8 cellular contexts compared by ENCODE assay signal in the genomic region with DNA sequence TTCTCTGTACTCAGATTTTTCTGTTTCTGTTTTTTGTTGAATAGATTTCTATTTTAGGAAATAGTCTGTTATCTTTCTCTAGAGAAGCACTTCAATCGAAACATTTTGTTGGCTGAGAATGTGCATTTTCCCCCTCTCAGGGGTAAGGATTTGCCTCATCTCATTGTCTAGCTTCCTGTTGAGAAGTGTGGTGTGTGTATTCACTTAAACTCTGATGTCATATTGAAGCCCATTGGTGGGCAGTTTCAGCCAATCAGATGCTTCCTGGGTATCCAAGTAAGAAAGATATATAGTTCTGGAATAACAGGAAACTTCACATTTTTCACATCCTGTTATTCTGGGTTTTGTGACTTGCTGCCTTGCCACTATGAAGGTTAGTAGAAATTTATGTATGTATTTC.
DNase-seq lines count a peak whose midpoint lies in the region; ATAC-seq and TF ChIP-seq lines count a peak whose summit lies in the region.

No MANE protein-coding gene starts in this region.

- H3K4me1 Mint-ChIP-seq in activated CD4-positive, alpha-beta memory T cell treated with anti-CD3 and anti-CD28 coated beads for 36 hours (ENCODE audit: low read depth): peaks cover 55% of the 10 kb centered on the region

- ATAC-seq in GM19463 (IDR thresholded peaks at IDR 0.05; ENCODE audit: unreplicated experiment): peak; percentile 65
- peak; percentile 70 for ATAC-seq in HG03460 (IDR thresholded peaks at IDR 0.05; ENCODE audit: unreplicated experiment)
- peak; percentile 72 to 76 for ATAC-seq in left cardiac atrium

- H3K27me3 Mint-ChIP-seq in activated CD4-positive, alpha-beta memory T cell treated with anti-CD3 and anti-CD28 coated beads for 36 hours: no peaks in the 10 kb centered on the region

- H3K27ac ChIP-seq in testis (peak overlapping the region in 1 of 2 donors; percentile 51), esophagus squamous epithelium (peak overlapping the region in 2 of 4 donors; percentile 48 to 70)

- DNase-seq in EL (peak; percentile 81), left cardiac atrium (no peak), testis (peak; percentile 61), esophagus squamous epithelium (lab: John Stamatoyannopoulos, UW) (no peak), NCI-H446 treated with DMSO at 0.1 percent for 48 hours (lab: John Stamatoyannopoulos, UW) (no peak)
- DNase-seq in activated CD4-positive, alpha-beta memory T cell treated with anti-CD3 and anti-CD28 coated beads for 36 hours: peak; percentile 30

- H3K9me3 ChIP-seq in testis: no peaks in the 10 kb centered on the region
- no peaks in the 10 kb centered on the region for H3K9me3 ChIP-seq in esophagus squamous epithelium

- H3K36me3 Mint-ChIP-seq in activated CD4-positive, alpha-beta memory T cell treated with anti-CD3 and anti-CD28 coated beads for 36 hours: peaks cover 16% of the 10 kb centered on the region

- peaks cover 3% of the 10 kb centered on the region for H3K9me3 Mint-ChIP-seq in activated CD4-positive, alpha-beta memory T cell treated with anti-CD3 and anti-CD28 coated beads for 36 hours

- WGBS in testis, 2 donors: 9 to 21% methylated on average over 1 of the region's 1 CpG
- 20 to 33% methylated on average over 1 of the region's 1 CpG for whole genome bisulfite sequencing in esophagus squamous epithelium, 2 donors

- TF ChIP-seq POLR2A in testis (IDR thresholded peaks at IDR 0.05): no peak
- TF ChIP-seq POLR2A in esophagus squamous epithelium (IDR thresholded peaks at IDR 0.05): no peak

- CTCF ChIA-PET in activated CD4-positive, alpha-beta memory T cell treated with anti-CD3 and anti-CD28 coated beads for 36 hours (lab: Charles Lee): interaction anchor here (0.6 to 1.6 kb wide), 4 partner anchors 9 to 135 kb away, joined by 3 to 7 read pairs (median 4); no protein-coding TSS in a partner anchor

- no peak overlapping the region for H3K4me3 Mint-ChIP-seq in activated CD4-positive, alpha-beta memory T cell treated with anti-CD3 and anti-CD28 coated beads for 36 hours

- no peak for TF ChIP-seq CTCF in testis (IDR thresholded peaks at IDR 0.05)
- TF ChIP-seq CTCF in esophagus squamous epithelium (IDR thresholded peaks at IDR 0.05): no peak

- POLR2A ChIA-PET in activated CD4-positive, alpha-beta memory T cell treated with anti-CD3 and anti-CD28 coated beads for 36 hours (lab: Charles Lee): interaction anchor here (1.0 kb wide), 1 partner anchor 49 kb away, joined by 3 read pairs; no protein-coding TSS in a partner anchor

- no peaks in the 10 kb centered on the region for H3K36me3 ChIP-seq in testis (ENCODE audit: low read depth, missing control alignments)
- peaks cover 0 to 18% (median 0%) of the 10 kb centered on the region in 3 donors for H3K36me3 ChIP-seq in esophagus squamous epithelium

- H3K27ac Mint-ChIP-seq in activated CD4-positive, alpha-beta memory T cell treated with anti-CD3 and anti-CD28 coated beads for 36 hours: peak overlapping the region; percentile 13

- H3K4me3 ChIP-seq in testis (no peak overlapping the region), esophagus squamous epithelium (peak overlapping the region in 2 of 4 donors; percentile 20 to 39)

- H3K4me1 ChIP-seq in testis: peaks cover 28% of the 10 kb centered on the region
- peaks cover 8 to 47% (median 21%) of the 10 kb centered on the region in 3 donors for H3K4me1 ChIP-seq in esophagus squamous epithelium

- intact Hi-C loops in activated CD4-positive, alpha-beta memory T cell treated with anti-CD3 and anti-CD28 coated beads for 36 hours (cut with micrococcal nuclease): loop anchor here (1.0 to 2.0 kb wide), 2 partner anchors 13 to 22 kb away; no protein-coding TSS in a partner anchor
- intact Hi-C loops in left cardiac atrium (cut with DNase I) (no loop called here), testis (cut with DNase I; ENCODE audit: low total_unique reads) (no loop called here), esophagus squamous epithelium (cut with DNase I) (no loop called here)

- H3K27me3 ChIP-seq in testis: no peaks in the 10 kb centered on the region
- H3K27me3 ChIP-seq in esophagus squamous epithelium: no peaks in the 10 kb centered on the region

Comparison
In these comparisons a context has a peak if more than half of its experiments do, and no peak if none do; other contexts are left out.
1. DNase-seq: peak in EL (single experiment), activated CD4-positive, alpha-beta memory T cell treated with anti-CD3 and anti-CD28 coated beads for 36 hours (single experiment) and testis (single experiment); none in left cardiac atrium (single experiment), esophagus squamous epithelium (single experiment) and NCI-H446 treated with DMSO at 0.1 percent for 48 hours (single experiment).
2. Peak in every context shown above with its lines, with median percentiles within 50 percentile points of each other: ATAC-seq.